In the genomic region with DNA sequence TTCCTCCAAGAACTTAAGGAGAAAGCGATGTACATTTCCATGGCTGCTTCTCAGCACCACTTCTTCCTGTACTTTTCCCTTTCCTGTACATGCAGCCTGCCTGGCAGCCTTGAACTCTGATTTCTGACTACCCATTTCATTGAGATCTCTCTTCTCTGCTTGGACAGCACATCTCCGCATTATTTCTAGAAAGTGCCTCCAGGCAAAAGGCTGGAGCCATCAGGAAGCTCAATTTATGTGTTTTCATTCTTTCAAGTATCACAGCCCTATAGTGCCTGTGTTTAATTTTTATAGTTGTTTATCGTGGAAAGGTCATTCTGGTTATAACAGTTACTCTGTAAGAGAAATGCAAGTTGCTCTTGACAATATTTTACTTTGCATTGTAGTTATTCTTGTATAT, we compare ENCODE assay signal across 28 cellular contexts.
"Had no signal": no experiment of that assay in that cellular context is flagged by ENCODE, and none has a peak within 500 bp of the region (broad histone marks: within the 10 kb centered on the region; RNA-seq: fewer than 3 reads in every experiment).

No MANE protein-coding gene starts in this region.

- DNase-seq: activated CD4-positive, alpha-beta memory T cell treated with anti-CD3 and anti-CD28 coated beads for 36 hours; activated CD4-positive, alpha-beta T cell treated with anti-CD3 and anti-CD28 coated beads, Interleukin-2, amount 10 ng/mL, durations not matched to agents 7 days and 5 days; activated CD4-positive, CD25-positive, alpha-beta regulatory T cell; activated CD8-positive, alpha-beta memory T cell treated with anti-CD3 and anti-CD28 coated beads for 24 hours; activated gamma-delta T cell treated with Interleukin-2 at 50 U/mL for 16 hours; activated naive CD4-positive, alpha-beta T cell treated with anti-CD3 and anti-CD28 coated beads, Interleukin-2, amount 10 ng/mL, durations not matched to agents 7 days and 5 days; activated naive CD8-positive, alpha-beta T cell treated with anti-CD3 and anti-CD28 coated beads for 36 hours; activated T-cell treated with anti-CD3 and anti-CD28 coated beads for 4 hours; activated T-cell treated with anti-CD3 and anti-CD28 coated beads, Interleukin-2, amount 50 U/mL, for 48 hours; brain microvascular endothelial cell; KG1; MV-4-11; NCI-H1092 treated with DMSO at 0.1 percent for 48 hours; NCI-H1417 treated with DMSO at 0.1 percent for 48 hours; NCI-H1694; NCI-H2029; NCI-H2107; NCI-H2171 treated with DMSO at 0.1 percent for 48 hours; NCI-H226; NCI-H526; NCI-H82; NK-92 treated with Interleukin-12 subunit alpha and Interleukin-12 subunit beta, amount 100 ng/mL, for 24 hours; SIG-M5; T-cell; T-helper 2 cell; T1000 had no signal

- H3K27me3 Mint-ChIP-seq: activated CD4-positive, alpha-beta memory T cell treated with anti-CD3 and anti-CD28 coated beads for 36 hours; activated CD4-positive, alpha-beta T cell treated with anti-CD3 and anti-CD28 coated beads, Interleukin-2, amount 10 ng/mL, durations not matched to agents 7 days and 5 days; activated naive CD4-positive, alpha-beta T cell treated with anti-CD3 and anti-CD28 coated beads, Interleukin-2, amount 10 ng/mL, durations not matched to agents 7 days and 5 days; activated naive CD8-positive, alpha-beta T cell treated with anti-CD3 and anti-CD28 coated beads for 36 hours; activated T-helper 17 cell treated with anti-CD3 and anti-CD28 coated beads, Interleukin-2, amount 50 U/mL, for 72 hours; T-cell had no signal

- H3K36me3 ChIP-seq: brain microvascular endothelial cell, cardiac muscle cell had no signal

- H3K4me3 Mint-ChIP-seq: activated CD4-positive, alpha-beta memory T cell treated with anti-CD3 and anti-CD28 coated beads for 36 hours; activated CD4-positive, alpha-beta T cell treated with anti-CD3 and anti-CD28 coated beads, Interleukin-2, amount 10 ng/mL, durations not matched to agents 7 days and 5 days; activated naive CD4-positive, alpha-beta T cell treated with anti-CD3 and anti-CD28 coated beads, Interleukin-2, amount 10 ng/mL, durations not matched to agents 7 days and 5 days; activated naive CD8-positive, alpha-beta T cell treated with anti-CD3 and anti-CD28 coated beads for 36 hours; activated T-helper 17 cell treated with anti-CD3 and anti-CD28 coated beads, Interleukin-2, amount 50 U/mL, for 72 hours; T-cell had no signal

- H3K27ac ChIP-seq: brain microvascular endothelial cell, cardiac muscle cell had no signal

- H3K27me3 ChIP-seq: brain microvascular endothelial cell, cardiac muscle cell had no signal

- H3K4me1 Mint-ChIP-seq: activated CD4-positive, alpha-beta T cell treated with anti-CD3 and anti-CD28 coated beads, Interleukin-2, amount 10 ng/mL, durations not matched to agents 7 days and 5 days; activated naive CD4-positive, alpha-beta T cell treated with anti-CD3 and anti-CD28 coated beads, Interleukin-2, amount 10 ng/mL, durations not matched to agents 7 days and 5 days; activated naive CD8-positive, alpha-beta T cell treated with anti-CD3 and anti-CD28 coated beads for 36 hours; activated T-helper 17 cell treated with anti-CD3 and anti-CD28 coated beads, Interleukin-2, amount 50 U/mL, for 72 hours; T-cell had no signal

- H3K4me3 ChIP-seq: cardiac muscle cell had no signal

- H3K27ac Mint-ChIP-seq: activated CD4-positive, alpha-beta memory T cell treated with anti-CD3 and anti-CD28 coated beads for 36 hours; activated CD4-positive, alpha-beta T cell treated with anti-CD3 and anti-CD28 coated beads, Interleukin-2, amount 10 ng/mL, durations not matched to agents 7 days and 5 days; activated naive CD4-positive, alpha-beta T cell treated with anti-CD3 and anti-CD28 coated beads, Interleukin-2, amount 10 ng/mL, durations not matched to agents 7 days and 5 days; activated naive CD8-positive, alpha-beta T cell treated with anti-CD3 and anti-CD28 coated beads for 36 hours; activated T-helper 17 cell treated with anti-CD3 and anti-CD28 coated beads, Interleukin-2, amount 50 U/mL, for 72 hours; T-cell had no signal

- H3K36me3 Mint-ChIP-seq: activated CD4-positive, alpha-beta memory T cell treated with anti-CD3 and anti-CD28 coated beads for 36 hours; activated naive CD4-positive, alpha-beta T cell treated with anti-CD3 and anti-CD28 coated beads, Interleukin-2, amount 10 ng/mL, durations not matched to agents 7 days and 5 days; activated naive CD8-positive, alpha-beta T cell treated with anti-CD3 and anti-CD28 coated beads for 36 hours; T-cell had no signal

- ATAC-seq: activated T-helper 17 cell treated with anti-CD3 and anti-CD28 coated beads, Interleukin-2, amount 50 U/mL, for 72 hours; T-cell had no signal
